25 cellular contexts compared by ENCODE assay signal in the genomic region with DNA sequence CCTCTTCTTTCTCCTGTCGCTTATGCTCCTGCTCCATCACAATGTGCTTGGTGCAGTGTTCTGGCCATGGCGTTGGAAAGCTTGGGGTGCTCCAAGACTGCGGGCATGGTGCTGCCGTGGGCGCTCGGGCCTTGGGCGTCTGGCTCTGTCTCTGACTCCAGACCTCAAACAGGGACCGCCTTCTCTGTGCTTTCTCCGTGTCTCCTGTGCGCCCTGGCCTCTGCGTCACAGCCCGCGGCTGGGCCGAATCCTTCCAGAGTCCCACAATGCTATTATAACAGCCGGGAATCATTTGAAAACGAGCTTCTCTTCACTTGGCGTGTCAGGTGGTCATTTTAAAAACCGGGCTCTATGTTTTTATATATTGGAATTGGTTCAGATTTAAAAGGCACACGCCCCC.
"Had no signal": no experiment of that assay in that cellular context is flagged by ENCODE, and none has a peak within 500 bp of the region (broad histone marks: within the 10 kb centered on the region; RNA-seq: fewer than 3 reads in every experiment).

No MANE protein-coding gene starts in this region.

- H3K27ac ChIP-seq: colonic mucosa, coronary artery, epithelial cell of prostate, esophagus muscularis mucosa, esophagus squamous epithelium, foreskin keratinocyte, gastrocnemius medialis, gastroesophageal sphincter, heart left ventricle, heart right ventricle had no signal

- H3K27ac Mint-ChIP-seq: dendritic cell treated with granulocyte-macrophage colony-stimulating factor and Interleukin-4, amounts not matched to agents 40 ng/mL and 50 ng/mL, for 4 days; effector memory CD8-positive, alpha-beta T cell; endodermal cell had no signal

- H3K4me1 ChIP-seq: colonic mucosa, esophagus muscularis mucosa, esophagus squamous epithelium, foreskin keratinocyte, gastrocnemius medialis, gastroesophageal sphincter, heart left ventricle, heart right ventricle had no signal

- H3K9me3 ChIP-seq: colonic mucosa, esophagus muscularis mucosa, esophagus squamous epithelium, gastrocnemius medialis, gastroesophageal sphincter, heart left ventricle, heart right ventricle had no signal

- H3K36me3 ChIP-seq: colonic mucosa, esophagus muscularis mucosa, esophagus squamous epithelium, gastrocnemius medialis, gastroesophageal sphincter, heart left ventricle, heart right ventricle had no signal

- ATAC-seq: effector memory CD8-positive, alpha-beta T cell; esophagus mucosa; foreskin keratinocyte; gastroesophageal sphincter; heart left ventricle; heart right ventricle had no signal

- H3K27me3 ChIP-seq: colonic mucosa, gastrocnemius medialis had no signal

- H3K9me3 Mint-ChIP-seq: dendritic cell treated with granulocyte-macrophage colony-stimulating factor and Interleukin-4, amounts not matched to agents 40 ng/mL and 50 ng/mL, for 4 days; effector memory CD8-positive, alpha-beta T cell; endodermal cell had no signal

- H3K4me3 Mint-ChIP-seq: dendritic cell treated with granulocyte-macrophage colony-stimulating factor and Interleukin-4, amounts not matched to agents 40 ng/mL and 50 ng/mL, for 4 days; effector memory CD8-positive, alpha-beta T cell; endodermal cell had no signal

- H3K4me3 ChIP-seq: colonic mucosa, coronary artery, dorsolateral prefrontal cortex, esophagus muscularis mucosa, esophagus squamous epithelium, gastrocnemius medialis, gastroesophageal sphincter, heart left ventricle, heart right ventricle had no signal

- DNase-seq: colonic mucosa; cortex of kidney; dermis blood vessel endothelial cell; effector CD4-positive, alpha-beta T cell; effector CD8-positive, alpha-beta T cell; effector memory CD4-positive, alpha-beta T cell; effector memory CD8-positive, alpha-beta T cell; endodermal cell; erythroblast; esophagus squamous epithelium; foreskin fibroblast; foreskin keratinocyte; foreskin melanocyte; glutamatergic neuron; head of caudate nucleus; heart left ventricle; heart right ventricle had no signal
